Comparison of ENCODE assay signal across 13 cellular contexts in genomic region chr17:62718420-62718819, GRCh38.
A peak's percentile ranks its signal among the peaks of the same experiment; 100 is the strongest.
DNase-seq lines count a peak whose midpoint lies in the region; ATAC-seq and TF ChIP-seq lines count a peak whose summit lies in the region.
"Had no signal": no experiment of that assay in that cellular context is flagged by ENCODE, and none has a peak within 500 bp of the region (broad histone marks: within the 10 kb centered on the region; RNA-seq: fewer than 3 reads in every experiment).

No MANE protein-coding gene starts in this region.

- no peak overlapping the region for H3K27ac ChIP-seq in gastroesophageal sphincter
- H3K27ac ChIP-seq: pancreas had no signal

- H3K36me3 Mint-ChIP-seq in activated T-cell treated with anti-CD3 and anti-CD28 coated beads, Interleukin-2, amount 50 U/mL, for 24 hours (ENCODE audit: low read depth), result no peaks in the 10 kb centered on the region
- H3K36me3 Mint-ChIP-seq: memory B cell had no signal

- H3K4me3 ChIP-seq in BE2C (ENCODE audit: low read depth, low read length), result no peak overlapping the region
- no peak overlapping the region for H3K4me3 ChIP-seq in gastroesophageal sphincter
- H3K4me3 ChIP-seq: pancreas had no signal

- H3K27me3 Mint-ChIP-seq in activated T-cell treated with anti-CD3 and anti-CD28 coated beads, Interleukin-2, amount 50 U/mL, for 24 hours, result peaks cover 52% of the 10 kb centered on the region

- peaks cover 20% of the 10 kb centered on the region for H3K4me1 Mint-ChIP-seq in activated T-cell treated with anti-CD3 and anti-CD28 coated beads, Interleukin-2, amount 50 U/mL, for 24 hours (ENCODE audit: low read depth)

- TF ChIP-seq CTCF in BE2C (IDR thresholded peaks at IDR 0.05; ENCODE audit: low read depth, low read length), result no peak
- no peak for TF ChIP-seq CTCF in gastroesophageal sphincter (IDR thresholded peaks at IDR 0.05)

- H3K9me3 Mint-ChIP-seq in activated T-cell treated with anti-CD3 and anti-CD28 coated beads, Interleukin-2, amount 50 U/mL, for 24 hours, result no peaks in the 10 kb centered on the region
- H3K9me3 Mint-ChIP-seq: memory B cell had no signal

- H3K9me3 ChIP-seq in BE2C, result no peaks in the 10 kb centered on the region
- H3K9me3 ChIP-seq in gastroesophageal sphincter, result no peaks in the 10 kb centered on the region
- H3K9me3 ChIP-seq: pancreas had no signal

- no peaks in the 10 kb centered on the region for H3K36me3 ChIP-seq in BE2C
- H3K36me3 ChIP-seq in gastroesophageal sphincter, result no peaks in the 10 kb centered on the region
- H3K36me3 ChIP-seq: pancreas had no signal

- no peak overlapping the region for H3K27ac Mint-ChIP-seq in activated T-cell treated with anti-CD3 and anti-CD28 coated beads, Interleukin-2, amount 50 U/mL, for 24 hours
- H3K27ac Mint-ChIP-seq: memory B cell had no signal

- H3K4me3 Mint-ChIP-seq in activated T-cell treated with anti-CD3 and anti-CD28 coated beads, Interleukin-2, amount 50 U/mL, for 24 hours, result no peak overlapping the region
- H3K4me3 Mint-ChIP-seq: memory B cell had no signal

- 73 to 78% methylated on average over 5 to 11 of the region's 11 CpGs for WGBS in gastroesophageal sphincter (ENCODE audit: low coverage in 1 of 2), 2 donors

- no peak for ATAC-seq in GM18909 (IDR thresholded peaks at IDR 0.05; ENCODE audit: poor library complexity, unreplicated experiment)
- ATAC-seq in gastroesophageal sphincter, result no peak
- ATAC-seq: pancreas had no signal

- no peak for TF ChIP-seq POLR2A in gastroesophageal sphincter (IDR thresholded peaks at IDR 0.05)

- DNase-seq in BE2C (peak; percentile 35), Daoy (ENCODE audit: low read depth) (peak; percentile 75), iris pigment epithelial cell (ENCODE audit: low read depth) (peak; percentile 92), SW480 (ENCODE audit: low spot score) (no peak), DMS 273 (lab: John Stamatoyannopoulos, UW; ENCODE audit: unreplicated experiment) (no peak)
- peak; percentile 37 for DNase-seq in activated T-cell treated with anti-CD3 and anti-CD28 coated beads, Interleukin-2, amount 50 U/mL, for 24 hours
- DNase-seq: activated naive CD4-positive, alpha-beta T cell treated with anti-CD3 and anti-CD28 coated beads, Interleukin-2, amount 50 U/mL, for 16 hours; DMS153; T1000 had no signal

- H3K4me1 ChIP-seq in BE2C (peaks cover 12% of the 10 kb centered on the region), gastroesophageal sphincter (no peaks in the 10 kb centered on the region)
- H3K4me1 ChIP-seq: pancreas had no signal

- no peak for TF ChIP-seq EP300 in gastroesophageal sphincter (IDR thresholded peaks at IDR 0.05)

- H3K27me3 ChIP-seq in BE2C (no peaks in the 10 kb centered on the region), gastroesophageal sphincter (no peaks in the 10 kb centered on the region)
- H3K27me3 ChIP-seq: pancreas had no signal

Comparison
In these comparisons a context has a peak if more than half of its experiments do, and no peak if none do; other contexts are left out.
1. DNase-seq: peak in BE2C (single experiment), Daoy (single experiment), activated T-cell treated with anti-CD3 and anti-CD28 coated beads, Interleukin-2, amount 50 U/mL, for 24 hours (single experiment) and iris pigment epithelial cell (single experiment); none in SW480 (single experiment) and DMS 273 (single experiment).